In the genomic region with DNA sequence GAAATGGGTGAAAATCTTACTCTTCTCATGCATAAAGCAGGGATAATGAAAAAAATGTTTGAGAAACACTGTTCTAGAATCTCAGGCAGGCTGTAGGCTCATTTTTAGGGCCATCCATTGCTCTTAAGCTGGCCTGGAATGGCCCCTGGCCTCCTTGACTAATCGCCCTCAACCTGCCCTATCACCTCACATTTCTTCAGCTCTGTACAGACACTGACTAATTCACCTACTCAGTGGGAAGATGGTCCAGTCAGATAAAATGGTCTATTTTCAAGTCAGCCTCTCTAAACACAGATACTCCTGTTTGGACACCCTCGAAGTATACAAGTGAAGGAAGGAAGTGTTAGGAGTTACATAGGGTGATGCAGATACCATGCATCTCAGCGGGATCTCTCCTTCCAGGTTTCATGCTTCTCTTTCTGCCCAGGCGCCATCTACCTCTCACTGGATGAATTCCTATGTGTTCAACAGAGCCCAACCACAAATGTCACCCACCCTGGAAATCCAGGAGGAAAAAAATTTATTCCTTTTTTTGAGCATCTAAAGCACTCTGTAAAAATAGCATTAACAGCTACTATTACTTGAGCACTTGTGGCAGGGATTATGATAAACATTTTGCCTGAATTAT, we compare ENCODE assay signal across 1 cellular context.
TF ChIP-seq lines count a peak whose summit lies in the region.

No MANE protein-coding gene starts in this region.

TF ChIP-seq in SK-N-SH treated with all-trans-retinoic acid at 6 μM for 48 hours, 23 proteins besides CTCF, POLR2A, EP300 and RAD21:
- TF ChIP-seq, protein P1, sequence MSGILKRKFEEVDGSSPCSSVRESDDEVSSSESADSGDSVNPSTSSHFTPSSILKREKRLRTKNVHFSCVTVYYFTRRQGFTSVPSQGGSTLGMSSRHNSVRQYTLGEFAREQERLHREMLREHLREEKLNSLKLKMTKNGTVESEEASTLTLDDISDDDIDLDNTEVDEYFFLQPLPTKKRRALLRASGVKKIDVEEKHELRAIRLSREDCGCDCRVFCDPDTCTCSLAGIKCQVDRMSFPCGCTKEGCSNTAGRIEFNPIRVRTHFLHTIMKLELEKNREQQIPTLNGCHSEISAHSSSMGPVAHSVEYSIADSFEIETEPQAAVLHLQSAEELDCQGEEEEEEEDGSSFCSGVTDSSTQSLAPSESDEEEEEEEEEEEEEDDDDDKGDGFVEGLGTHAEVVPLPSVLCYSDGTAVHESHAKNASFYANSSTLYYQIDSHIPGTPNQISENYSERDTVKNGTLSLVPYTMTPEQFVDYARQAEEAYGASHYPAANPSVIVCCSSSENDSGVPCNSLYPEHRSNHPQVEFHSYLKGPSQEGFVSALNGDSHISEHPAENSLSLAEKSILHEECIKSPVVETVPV (CRISPR knock-in tag; IDR thresholded peaks at IDR 0.05) = no peak
